ENCODE assay signal across 25 cellular contexts in the genomic region with DNA sequence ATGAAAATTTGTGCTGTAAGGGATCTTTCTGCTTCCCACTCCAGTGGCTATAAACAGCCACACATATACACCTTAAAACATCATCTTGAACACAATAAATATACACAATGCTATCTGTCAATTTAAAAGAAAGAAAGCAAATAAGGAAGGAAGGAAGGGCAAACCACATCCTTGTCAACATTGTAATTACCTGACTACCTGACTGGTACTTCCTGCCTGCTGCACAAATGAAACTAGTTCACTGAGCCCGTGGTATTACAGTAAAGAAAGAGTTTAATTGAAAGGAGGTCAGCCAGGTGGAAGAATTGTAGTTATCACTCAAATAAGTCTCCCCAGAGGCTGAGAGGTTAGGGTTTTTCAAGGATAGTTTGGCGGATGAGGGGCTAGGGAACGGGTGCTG.
"Had no signal": no experiment of that assay in that cellular context is flagged by ENCODE, and none has a peak within 500 bp of the region (broad histone marks: within the 10 kb centered on the region; RNA-seq: fewer than 3 reads in every experiment).

No MANE protein-coding gene starts in this region.

- H3K9me3 ChIP-seq: ascending aorta, colonic mucosa, gastrocnemius medialis, right lobe of liver, SK-N-SH, transverse colon had no signal

- H3K27ac Mint-ChIP-seq: natural killer cell treated with Interleukin-12 subunit alpha and Interleukin-12 subunit beta and Interleukin-15 and Interleukin-18, amount 100 ng/mL, for 72 hours had no signal

- DNase-seq: activated CD4-positive, alpha-beta T cell treated with anti-CD3 and anti-CD28 coated beads, Interleukin-2, amount 50 U/mL, for 1 hour; activated gamma-delta T cell; activated naive CD4-positive, alpha-beta T cell treated with anti-CD3 and anti-CD28 coated beads, Interleukin-2, amount 50 U/mL, for 16 hours; activated T-cell treated with anti-CD3 and anti-CD28 coated beads, Interleukin-2, amount 50 U/mL, for 48 hours; cerebellar nuclear complex; colonic mucosa; effector CD8-positive, alpha-beta T cell; gastrocnemius medialis; glutamatergic neuron; left ventricle myocardium inferior; mesendoderm; mucosa of descending colon; right lobe of liver; SK-N-SH; stimulated activated CD4-positive, alpha-beta T cell treated with anti-CD3 and anti-CD28 coated beads, Interleukin-2, amount 100 ng/mL, for 48 hours; stimulated activated naive CD4-positive, alpha-beta T cell treated with Interleukin-2 at 50 U/mL for 16 hours; SW 1271; transverse colon had no signal

- H3K36me3 Mint-ChIP-seq: brain; natural killer cell treated with Interleukin-12 subunit alpha and Interleukin-12 subunit beta and Interleukin-15 and Interleukin-18, amount 100 ng/mL, for 72 hours had no signal

- H3K4me3 Mint-ChIP-seq: brain; natural killer cell treated with Interleukin-12 subunit alpha and Interleukin-12 subunit beta and Interleukin-15 and Interleukin-18, amount 100 ng/mL, for 72 hours had no signal

- ATAC-seq: activated CD4-positive, CD25-positive, alpha-beta regulatory T cell treated with anti-CD3 and anti-CD28 coated beads, Interleukin-2, amount 50 U/mL, for 24 hours; gastrocnemius medialis; mucosa of descending colon; natural killer cell treated with Interleukin-12 subunit alpha and Interleukin-12 subunit beta and Interleukin-15 and Interleukin-18, amount 100 ng/mL, for 72 hours; right lobe of liver had no signal

- H3K36me3 ChIP-seq: ascending aorta, cardiac muscle cell, colonic mucosa, gastrocnemius medialis, left ventricle myocardium inferior, right lobe of liver, transverse colon had no signal

- H3K9ac ChIP-seq: SK-N-SH had no signal

- H3K27me3 ChIP-seq: ascending aorta, cardiac muscle cell, colonic mucosa, gastrocnemius medialis, right lobe of liver, transverse colon had no signal

- H3K4me1 ChIP-seq: ascending aorta, colonic mucosa, gastrocnemius medialis, left ventricle myocardium inferior, right lobe of liver, transverse colon had no signal

- H3K4me2 ChIP-seq: SK-N-SH had no signal

- H3K4me3 ChIP-seq: ascending aorta, cardiac muscle cell, colonic mucosa, gastrocnemius medialis, left ventricle myocardium inferior, lung, mucosa of descending colon, right lobe of liver, transverse colon had no signal

- H3K27ac ChIP-seq: ascending aorta, cardiac muscle cell, colonic mucosa, epithelial cell of prostate, gastrocnemius medialis, left ventricle myocardium inferior, right lobe of liver, transverse colon had no signal
